10 cellular contexts compared by ENCODE assay signal in genomic region chr17:395974-396373, GRCh38. TPM values are rescaled to one million over a fixed set of nuclear protein-coding genes. Genes with fewer than 3 reads are reported as not detected.
"Had no signal": no experiment of that assay in that cellular context is flagged by ENCODE, and none has a peak within 500 bp of the region (broad histone marks: within the 10 kb centered on the region; RNA-seq: fewer than 3 reads in every experiment).

No MANE protein-coding gene starts in this region.

- H3K4me3 Mint-ChIP-seq: GM23338, H9, HFFc6 had no signal

- H3K4me1 Mint-ChIP-seq: GM23338, H9 had no signal

- ATAC-seq: GM23338, K562 had no signal

- FAIRE-seq: H1, H54, K562 had no signal

- H3K4me3 ChIP-seq: GM23338, K562 had no signal

- DNase-seq: H9, HCEC 1CT, HFFc6, IMR-90, KG1 had no signal

- H3K27ac Mint-ChIP-seq: GM23338, H9, HFFc6 had no signal

RNA-seq across cellular contexts. Expression of gene RFLNB, which starts 49.8 kb away (rescaled TPM):
- total RNA-seq: HT-29 had no signal
